In the genomic region with DNA sequence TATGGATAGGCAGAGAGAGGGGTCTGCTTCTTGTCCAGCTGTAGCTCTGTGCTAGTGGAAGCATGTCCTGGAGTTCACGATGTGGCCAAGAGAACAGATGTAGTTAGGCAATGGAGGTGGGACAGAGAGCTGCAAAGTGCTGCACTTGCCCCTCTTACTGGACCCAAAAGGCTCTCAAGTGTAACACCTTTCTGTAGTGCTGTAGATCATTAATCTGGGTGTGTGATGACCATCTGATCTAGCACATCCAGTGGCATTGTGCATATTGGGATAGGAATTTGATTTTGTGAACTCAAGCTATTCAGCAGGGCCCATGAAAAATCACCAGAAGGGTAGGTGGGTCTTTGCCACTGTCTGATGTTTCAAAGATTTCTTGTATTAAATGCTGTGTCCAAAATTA, we compare ENCODE assay signal across 32 cellular contexts.
"Had no signal": no experiment of that assay in that cellular context is flagged by ENCODE, and none has a peak within 500 bp of the region (broad histone marks: within the 10 kb centered on the region; RNA-seq: fewer than 3 reads in every experiment).

No MANE protein-coding gene starts in this region.

- FAIRE-seq: endothelial cell of umbilical vein had no signal

- H3K27ac Mint-ChIP-seq: activated CD4-positive, alpha-beta T cell treated with anti-CD3 and anti-CD28 coated beads, Interleukin-2, amount 10 ng/mL, durations not matched to agents 7 days and 5 days; activated CD8-positive, alpha-beta T cell treated with anti-CD3 and anti-CD28 coated beads for 36 hours; activated naive CD4-positive, alpha-beta T cell treated with anti-CD3 and anti-CD28 coated beads, Interleukin-2, amount 50 U/mL, for 72 hours; activated T-helper 2 cell treated with anti-CD3 and anti-CD28 coated beads, Interferon-gamma antibody, Interleukin-2, Interleukin-4, amounts not matched to agents 10 μg/mL and 5 μg/mL and 100 μg/mL, durations not matched to agents 14 hours and 24 hours and 36 hours; nephron progenitor cell; stimulated activated naive CD8-positive, alpha-beta T cell treated with anti-CD3 and anti-CD28 coated beads, Interleukin-15, Interleukin-2, amounts not matched to agents 100 ng/mL and 50 ng/mL, for 24 hours had no signal

- H3K36me3 Mint-ChIP-seq: activated naive CD4-positive, alpha-beta T cell treated with anti-CD3 and anti-CD28 coated beads, Interleukin-2, amount 50 U/mL, for 72 hours had no signal

- DNase-seq: activated CD4-positive, alpha-beta T cell treated with anti-CD3 and anti-CD28 coated beads, Interleukin-2, amount 10 ng/mL, durations not matched to agents 7 days and 5 days; activated CD4-positive, CD25-positive, alpha-beta regulatory T cell treated with anti-CD3 and anti-CD28 coated beads, Interleukin-2, amount 50 U/mL, for 72 hours; activated CD8-positive, alpha-beta T cell treated with anti-CD3 and anti-CD28 coated beads for 36 hours; activated naive CD4-positive, alpha-beta T cell; activated T-cell treated with anti-CD3 and anti-CD28 coated beads, Interleukin-2, amount 50 U/mL, for 4 hours; adrenal gland; aorta; body of pancreas; cerebellar nuclear complex; dorsolateral prefrontal cortex; effector memory CD4-positive, alpha-beta T cell; foreskin fibroblast; heart right ventricle; left ventricle myocardium superior; mammary epithelial cell; nephron progenitor cell; retina; stimulated activated CD4-positive, alpha-beta T cell treated with anti-CD3 and anti-CD28 coated beads, Interleukin-12 subunit alpha, Interleukin-12 subunit beta, amount 100 ng/mL, for 4 hours; stimulated activated CD4-positive, alpha-beta T cell treated with anti-CD3 and anti-CD28 coated beads, Interleukin-4, amount 100 ng/mL, for 1 hour; T-helper 2 cell; trophoblast cell; uterus had no signal

- H3K27ac ChIP-seq: adrenal gland, body of pancreas, coronary artery, heart right ventricle, neutrophil, skin epidermis, thoracic aorta, uterus had no signal

- H3K9me3 ChIP-seq: adrenal gland, body of pancreas, heart right ventricle, neutrophil, thoracic aorta, uterus had no signal

- ATAC-seq: activated CD8-positive, alpha-beta T cell treated with anti-CD3 and anti-CD28 coated beads for 36 hours; activated naive CD4-positive, alpha-beta T cell treated with anti-CD3 and anti-CD28 coated beads, Interleukin-2, amount 50 U/mL, for 72 hours; activated T-cell treated with anti-CD3 and anti-CD28 coated beads, Interleukin-2, amount 50 U/mL, for 4 hours; body of pancreas; esophagus mucosa; heart right ventricle; left ventricle myocardium superior; sciatic nerve had no signal

- H3K27me3 ChIP-seq: adrenal gland, body of pancreas, dorsolateral prefrontal cortex, heart right ventricle, neutrophil, uterus had no signal

- H3K4me1 ChIP-seq: adrenal gland, uterus had no signal

- H3K4me3 Mint-ChIP-seq: activated CD4-positive, alpha-beta T cell treated with anti-CD3 and anti-CD28 coated beads, Interleukin-2, amount 10 ng/mL, durations not matched to agents 7 days and 5 days; activated CD8-positive, alpha-beta T cell treated with anti-CD3 and anti-CD28 coated beads for 36 hours; activated T-cell treated with anti-CD3 and anti-CD28 coated beads, Interleukin-2, amount 50 U/mL, for 4 hours; nephron progenitor cell; stimulated activated naive CD8-positive, alpha-beta T cell treated with anti-CD3 and anti-CD28 coated beads, Interleukin-15, Interleukin-2, amounts not matched to agents 100 ng/mL and 50 ng/mL, for 24 hours had no signal

- H3K4me3 ChIP-seq: adrenal gland, body of pancreas, coronary artery, dorsolateral prefrontal cortex, heart right ventricle, skin epidermis, thoracic aorta, uterus had no signal

- H3K27me3 Mint-ChIP-seq: activated CD4-positive, alpha-beta T cell treated with anti-CD3 and anti-CD28 coated beads, Interleukin-2, amount 10 ng/mL, durations not matched to agents 7 days and 5 days; activated CD8-positive, alpha-beta T cell treated with anti-CD3 and anti-CD28 coated beads for 36 hours; stimulated activated naive CD8-positive, alpha-beta T cell treated with anti-CD3 and anti-CD28 coated beads, Interleukin-15, Interleukin-2, amounts not matched to agents 100 ng/mL and 50 ng/mL, for 24 hours had no signal

- H3K36me3 ChIP-seq: adrenal gland, heart right ventricle, neutrophil, thoracic aorta, uterus had no signal

- H3K9me3 Mint-ChIP-seq: activated CD4-positive, alpha-beta T cell treated with anti-CD3 and anti-CD28 coated beads, Interleukin-2, amount 10 ng/mL, durations not matched to agents 7 days and 5 days; activated CD8-positive, alpha-beta T cell treated with anti-CD3 and anti-CD28 coated beads for 36 hours; activated naive CD4-positive, alpha-beta T cell treated with anti-CD3 and anti-CD28 coated beads, Interleukin-2, amount 50 U/mL, for 72 hours; activated T-cell treated with anti-CD3 and anti-CD28 coated beads, Interleukin-2, amount 50 U/mL, for 4 hours; activated T-helper 2 cell treated with anti-CD3 and anti-CD28 coated beads, Interferon-gamma antibody, Interleukin-2, Interleukin-4, amounts not matched to agents 10 μg/mL and 5 μg/mL and 100 μg/mL, durations not matched to agents 14 hours and 24 hours and 36 hours; nephron progenitor cell; stimulated activated naive CD8-positive, alpha-beta T cell treated with anti-CD3 and anti-CD28 coated beads, Interleukin-15, Interleukin-2, amounts not matched to agents 100 ng/mL and 50 ng/mL, for 24 hours had no signal
